Comparison of ENCODE assay signal across 16 cellular contexts in genomic region chr2:10335046-10335840, GRCh38.
"Had no signal": no experiment of that assay in that cellular context is flagged by ENCODE, and none has a peak within 500 bp of the region (broad histone marks: within the 10 kb centered on the region; RNA-seq: fewer than 3 reads in every experiment).

No MANE protein-coding gene starts in this region.

- H3K9me3 ChIP-seq: colonic mucosa, prostate gland had no signal

- H3K4me3 ChIP-seq: breast epithelium, colonic mucosa, dorsolateral prefrontal cortex, esophagus muscularis mucosa, prostate gland had no signal

- H3K4me3 Mint-ChIP-seq: effector memory CD8-positive, alpha-beta T cell had no signal

- H3K4me1 ChIP-seq: breast epithelium, prostate gland had no signal

- H3K27me3 ChIP-seq: breast epithelium, colonic mucosa, dorsolateral prefrontal cortex, esophagus muscularis mucosa had no signal

- ATAC-seq: effector memory CD8-positive, alpha-beta T cell; left ventricle myocardium superior; stimulated activated naive CD8-positive, alpha-beta T cell treated with anti-CD3 and anti-CD28 coated beads, Interleukin-15, Interleukin-2, amounts not matched to agents 100 U/mL and 50 U/mL, for 24 hours had no signal

- H3K27me3 Mint-ChIP-seq: effector memory CD8-positive, alpha-beta T cell had no signal

- H3K36me3 ChIP-seq: breast epithelium, colonic mucosa, prostate gland had no signal

- H3K27ac ChIP-seq: breast epithelium, colonic mucosa, dorsolateral prefrontal cortex, esophagus muscularis mucosa, prostate gland had no signal

- DNase-seq: activated CD4-positive, alpha-beta T cell treated with anti-CD3 and anti-CD28 coated beads for 1 hour; activated effector memory CD4-positive, alpha-beta T cell treated with Interleukin-2 at 50 U/mL for 16 hours; activated naive CD4-positive, alpha-beta T cell treated with anti-CD3 and anti-CD28 coated beads, Interleukin-2, amount 50 U/mL, for 16 hours; activated T-cell treated with anti-CD3 and anti-CD28 coated beads, Interleukin-2, amount 50 U/mL, for 48 hours; amniotic stem cell; colonic mucosa; dorsolateral prefrontal cortex; effector memory CD8-positive, alpha-beta T cell; hypothalamus; left ventricle myocardium superior; stimulated activated CD4-positive, alpha-beta T cell treated with anti-CD3 and anti-CD28 coated beads, Interleukin-4, amount 100 ng/mL, for 24 hours; stimulated activated naive CD8-positive, alpha-beta T cell treated with anti-CD3 and anti-CD28 coated beads, Interleukin-15, Interleukin-2, amounts not matched to agents 100 U/mL and 50 U/mL, for 24 hours; T-helper 1 cell had no signal

- H3K9me3 Mint-ChIP-seq: effector memory CD8-positive, alpha-beta T cell had no signal
